In genomic region chr19:14167594-14168138, GRCh38 we compare ENCODE assay signal across 10 cellular contexts. TPM values are rescaled to one million over a fixed set of nuclear protein-coding genes. Genes with fewer than 3 reads are reported as not detected.
DNase-seq lines count a peak whose midpoint lies in the region; ATAC-seq and TF ChIP-seq lines count a peak whose summit lies in the region.
"Had no signal": no experiment of that assay in that cellular context is flagged by ENCODE, and none has a peak within 500 bp of the region (broad histone marks: within the 10 kb centered on the region; RNA-seq: fewer than 3 reads in every experiment).

No MANE protein-coding gene starts in this region.

- no peaks in the 10 kb centered on the region for H3K27me3 ChIP-seq in CD8-positive, alpha-beta memory T cell (ENCODE audit: insufficient read depth, low read length, poor library complexity, severe bottlenecking)
- H3K27me3 ChIP-seq in thyroid gland: no peaks in the 10 kb centered on the region

- CTCF ChIA-PET in CD8-positive, alpha-beta memory T cell (lab: Charles Lee): interaction anchor here (1.0 to 4.9 kb wide), 5 partner anchors 9 to 234 kb away, joined by 3 to 21 read pairs (median 4); partner anchors contain the start of gene ASF1B

- TF ChIP-seq CTCF in nephron progenitor cell (IDR thresholded peaks at IDR 0.05): no peak
- TF ChIP-seq CTCF in thyroid gland (IDR thresholded peaks at IDR 0.05): no peak

- ATAC-seq in HG03139 (IDR thresholded peaks at IDR 0.05; ENCODE audit: unreplicated experiment): no peak

- peaks cover 10% of the 10 kb centered on the region for H3K36me3 ChIP-seq in CD8-positive, alpha-beta memory T cell (ENCODE audit: insufficient read depth, low read length)
- peaks cover 16 to 28% of the 10 kb centered on the region in 2 donors for H3K36me3 ChIP-seq in thyroid gland

- no peaks in the 10 kb centered on the region for H3K9me3 ChIP-seq in CD8-positive, alpha-beta memory T cell (ENCODE audit: low read length)
- no peaks in the 10 kb centered on the region for H3K9me3 ChIP-seq in thyroid gland

- peaks cover 23 to 28% (median 27%) of the 10 kb centered on the region in 3 donors for H3K4me1 Mint-ChIP-seq in CD8-positive, alpha-beta memory T cell
- peaks cover 12% of the 10 kb centered on the region for H3K4me1 Mint-ChIP-seq in T-helper 2 cell treated with Interferon-gamma antibody and Interleukin-4, amounts not matched to agents 5 μg/mL and 100 μg/mL, for 36 hours (ENCODE audit: low read depth)
- peaks cover 39% of the 10 kb centered on the region for H3K4me1 Mint-ChIP-seq in dendritic cell treated with granulocyte-macrophage colony-stimulating factor and Interleukin-4, amounts not matched to agents 40 ng/mL and 50 ng/mL, for 4 days (ENCODE audit: low read depth)
- H3K4me1 Mint-ChIP-seq in nephron progenitor cell: peaks cover 45% of the 10 kb centered on the region

- peak overlapping the region; percentile 85 to 96 (median 92) for H3K27ac Mint-ChIP-seq in CD8-positive, alpha-beta memory T cell
- no peak overlapping the region for H3K27ac Mint-ChIP-seq in T-helper 2 cell treated with Interferon-gamma antibody and Interleukin-4, amounts not matched to agents 5 μg/mL and 100 μg/mL, for 36 hours
- H3K27ac Mint-ChIP-seq in dendritic cell treated with granulocyte-macrophage colony-stimulating factor and Interleukin-4, amounts not matched to agents 40 ng/mL and 50 ng/mL, for 4 days: peak overlapping the region; percentile 80
- H3K27ac Mint-ChIP-seq in nephron progenitor cell: no peak overlapping the region

- peak overlapping the region; percentile 64 for H3K4me3 ChIP-seq in CD8-positive, alpha-beta memory T cell (ENCODE audit: low read length)
- no peak overlapping the region for H3K4me3 ChIP-seq in thyroid gland (replicated peaks in 1 of 3)

- no peak overlapping the region for H3K27ac ChIP-seq in CD8-positive, alpha-beta memory T cell (ENCODE audit: low read depth, low read length)
- no peak overlapping the region for H3K27ac ChIP-seq in thyroid gland

- peaks cover 19% of the 10 kb centered on the region for H3K4me1 ChIP-seq in CD8-positive, alpha-beta memory T cell (ENCODE audit: insufficient read depth, low read length)
- H3K4me1 ChIP-seq in thyroid gland: no peaks in the 10 kb centered on the region

- H3K9me3 Mint-ChIP-seq in CD8-positive, alpha-beta memory T cell: no peaks in the 10 kb centered on the region
- H3K9me3 Mint-ChIP-seq in T-helper 2 cell treated with Interferon-gamma antibody and Interleukin-4, amounts not matched to agents 5 μg/mL and 100 μg/mL, for 36 hours: no peaks in the 10 kb centered on the region
- H3K9me3 Mint-ChIP-seq in dendritic cell treated with granulocyte-macrophage colony-stimulating factor and Interleukin-4, amounts not matched to agents 40 ng/mL and 50 ng/mL, for 4 days: peaks cover 10% of the 10 kb centered on the region
- H3K9me3 Mint-ChIP-seq in nephron progenitor cell: no peaks in the 10 kb centered on the region

- peak overlapping the region; percentile 73 to 92 (median 86) for H3K4me3 Mint-ChIP-seq in CD8-positive, alpha-beta memory T cell
- H3K4me3 Mint-ChIP-seq in T-helper 2 cell treated with Interferon-gamma antibody and Interleukin-4, amounts not matched to agents 5 μg/mL and 100 μg/mL, for 36 hours: peak overlapping the region; percentile 41
- H3K4me3 Mint-ChIP-seq in dendritic cell treated with granulocyte-macrophage colony-stimulating factor and Interleukin-4, amounts not matched to agents 40 ng/mL and 50 ng/mL, for 4 days: peak overlapping the region; percentile 59
- peak overlapping the region; percentile 45 for H3K4me3 Mint-ChIP-seq in nephron progenitor cell

- TF ChIP-seq POLR2A in thyroid gland (IDR thresholded peaks at IDR 0.05): no peak

- POLR2A ChIA-PET in CD8-positive, alpha-beta memory T cell (lab: Charles Lee): interaction anchor here (0.6 to 1.6 kb wide), 3 partner anchors 18 to 285 kb away, joined by 3 to 7 read pairs (median 5); partner anchors contain the start of gene ASF1B

- intact Hi-C loops in dendritic cell treated with granulocyte-macrophage colony-stimulating factor and Interleukin-4, amounts not matched to agents 40 ng/mL and 50 ng/mL, for 4 days (cut with micrococcal nuclease): no loop called here
- intact Hi-C loops in thyroid gland (cut with DNase I): no loop called here

- H3K36me3 Mint-ChIP-seq in CD8-positive, alpha-beta memory T cell: peaks cover 10 to 19% (median 10%) of the 10 kb centered on the region in 3 donors
- peaks cover 12% of the 10 kb centered on the region for H3K36me3 Mint-ChIP-seq in T-helper 2 cell treated with Interferon-gamma antibody and Interleukin-4, amounts not matched to agents 5 μg/mL and 100 μg/mL, for 36 hours (ENCODE audit: low read depth)
- H3K36me3 Mint-ChIP-seq in dendritic cell treated with granulocyte-macrophage colony-stimulating factor and Interleukin-4, amounts not matched to agents 40 ng/mL and 50 ng/mL, for 4 days (ENCODE audit: low read depth): peaks cover 15% of the 10 kb centered on the region
- peaks cover 38% of the 10 kb centered on the region for H3K36me3 Mint-ChIP-seq in nephron progenitor cell (ENCODE audit: low read depth)

- 69 to 75% methylated on average over 5 to 8 of the region's 18 CpGs for WGBS in thyroid gland, 2 donors

- no peaks in the 10 kb centered on the region for H3K27me3 Mint-ChIP-seq in CD8-positive, alpha-beta memory T cell
- no peaks in the 10 kb centered on the region for H3K27me3 Mint-ChIP-seq in T-helper 2 cell treated with Interferon-gamma antibody and Interleukin-4, amounts not matched to agents 5 μg/mL and 100 μg/mL, for 36 hours (ENCODE audit: low read depth)
- peaks cover 27% of the 10 kb centered on the region for H3K27me3 Mint-ChIP-seq in dendritic cell treated with granulocyte-macrophage colony-stimulating factor and Interleukin-4, amounts not matched to agents 40 ng/mL and 50 ng/mL, for 4 days
- H3K27me3 Mint-ChIP-seq in nephron progenitor cell (ENCODE audit: low read depth, poor library complexity): peaks cover 5% of the 10 kb centered on the region

- DNase-seq in CD8-positive, alpha-beta memory T cell: peak in 2 of 5 donors; percentile 20 to 40
- no peak for DNase-seq in T-helper 2 cell treated with Interferon-gamma antibody and Interleukin-4, amounts not matched to agents 5 μg/mL and 100 μg/mL, for 36 hours (ENCODE audit: low spot score)
- DNase-seq in nephron progenitor cell (no peak), NCI-H510A (lab: John Stamatoyannopoulos, UW) (no peak), thyroid gland (no peak), SKM-1 treated with dmso at 0.1 percent for 144 hours (lab: John Stamatoyannopoulos, UW; ENCODE audit: unreplicated experiment) (no peak)
- DNase-seq: DMS153, NCI-H1105 treated with DMSO at 0.1 percent for 48 hours had no signal

RNA-seq across cellular contexts. Expression of gene ASF1B, which starts 31.3 kb away (rescaled TPM):
- total RNA-seq in CD8-positive, alpha-beta memory T cell: 10 to 100 TPM; 75.0 to 76.2 TPM
- 4.5 TPM for polyA plus RNA-seq in CD8-positive, alpha-beta memory T cell
- 1 to 10 TPM in 2 of 4 donors, under 1 TPM in 2; 0.54 to 2.6 (median 0.95) TPM for total RNA-seq in thyroid gland

RNA-seq across cellular contexts. Expression of gene ADGRL1, which starts 38.3 kb away (rescaled TPM):
- 1 to 10 TPM; 5.8 TPM for total RNA-seq in CD8-positive, alpha-beta memory T cell
- 0.81 TPM for polyA plus RNA-seq in CD8-positive, alpha-beta memory T cell
- 10 to 100 TPM; 18.5 to 56.3 (median 46.2) TPM for total RNA-seq in thyroid gland

RNA-seq across cellular contexts. Expression of gene PRKACA, which starts 50.1 kb away (rescaled TPM):
- 10 to 100 TPM; 77.3 to 81.0 TPM for total RNA-seq in CD8-positive, alpha-beta memory T cell
- polyA plus RNA-seq in CD8-positive, alpha-beta memory T cell: 1.5 TPM
- total RNA-seq in thyroid gland: 10 to 100 TPM; 33.2 to 69.4 (median 55.5) TPM

Comparison
In these comparisons a context has a peak if more than half of its experiments do, and no peak if none do; other contexts are left out.
1. H3K27ac Mint-ChIP-seq: peak in CD8-positive, alpha-beta memory T cell (8 of 8) and dendritic cell treated with granulocyte-macrophage colony-stimulating factor and Interleukin-4, amounts not matched to agents 40 ng/mL and 50 ng/mL, for 4 days (single experiment); none in T-helper 2 cell treated with Interferon-gamma antibody and Interleukin-4, amounts not matched to agents 5 μg/mL and 100 μg/mL, for 36 hours (single experiment) and nephron progenitor cell (single experiment).
2. RNA of gene ASF1B, which starts 31.3 kb away (total RNA-seq): 75.0 to 76.2 TPM in CD8-positive, alpha-beta memory T cell; 0.54 to 2.6 TPM in thyroid gland; every median in the first group is over 10 times any median in the second.
3. Peak in every context shown above with its lines, with median percentiles within 50 percentile points of each other: H3K4me3 Mint-ChIP-seq.